16 cellular contexts compared by ENCODE assay signal in genomic region chr18:31487251-31488015, GRCh38. TPM values are rescaled to one million over a fixed set of nuclear protein-coding genes. Genes with fewer than 3 reads are reported as not detected.
A peak's percentile ranks its signal among the peaks of the same experiment; 100 is the strongest.
DNase-seq lines count a peak whose midpoint lies in the region; ATAC-seq, FAIRE-seq and TF ChIP-seq lines count a peak whose summit lies in the region.
"Had no signal": no experiment of that assay in that cellular context is flagged by ENCODE, and none has a peak within 500 bp of the region (broad histone marks: within the 10 kb centered on the region; RNA-seq: fewer than 3 reads in every experiment).

No MANE protein-coding gene starts in this region.

- H3K36me3 ChIP-seq in bronchial epithelial cell (ENCODE audit: control insufficient read depth, insufficient read depth, low read length) (no peaks in the 10 kb centered on the region), left lung (no peaks in the 10 kb centered on the region), left ventricle myocardium inferior (no peaks in the 10 kb centered on the region)
- H3K36me3 ChIP-seq: SJCRH30, upper lobe of right lung had no signal

- H3K9me3 ChIP-seq in left lung: no peaks in the 10 kb centered on the region
- H3K9me3 ChIP-seq in left ventricle myocardium inferior (replicated peaks): no peaks in the 10 kb centered on the region
- H3K9me3 ChIP-seq: SJCRH30, upper lobe of right lung had no signal

- DNase-seq in A172 (ENCODE audit: low spot score) (peak; percentile 92), HS-5 (ENCODE audit: low read depth) (peak; percentile 80), bronchial epithelial cell (ENCODE audit: low read depth) (peak; percentile 99), left lung (peak in 1 of 2 donors; percentile 9), NCI-H82 treated with DMSO at 0.1 percent for 48 hours (lab: John Stamatoyannopoulos, UW; ENCODE audit: unreplicated experiment) (no peak), left ventricle myocardium inferior (no peak), Right ventricle myocardium superior (no peak)
- DNase-seq: activated T-cell treated with anti-CD3 and anti-CD28 coated beads, Interleukin-2, amount 50 U/mL, for 1 hour; DMS79; MV-4-11; naive B cell; NCI-H510A; SJCRH30; upper lobe of right lung had no signal

- H3K4me3 ChIP-seq in bronchial epithelial cell (ENCODE audit: low read depth, low read length) (no peak overlapping the region), left lung (no peak overlapping the region), left ventricle myocardium inferior (no peak overlapping the region)
- H3K4me3 ChIP-seq: SJCRH30, upper lobe of right lung had no signal

- intact Hi-C loops in left lung (cut with DNase I) (no loop called here), left ventricle myocardium inferior (cut with micrococcal nuclease) (no loop called here), Right ventricle myocardium superior (cut with DNase I) (no loop called here)

- H3K4me1 ChIP-seq in left lung (no peaks in the 10 kb centered on the region), left ventricle myocardium inferior (no peaks in the 10 kb centered on the region)
- H3K4me1 ChIP-seq: SJCRH30, upper lobe of right lung had no signal

- peak; percentile 97 for FAIRE-seq in bronchial epithelial cell (lab: Jason Lieb, UNC)

- H3K27me3 ChIP-seq in bronchial epithelial cell (ENCODE audit: control insufficient read depth, insufficient read depth, low read length) (no peaks in the 10 kb centered on the region), left lung (no peaks in the 10 kb centered on the region), left ventricle myocardium inferior (ENCODE audit: low read depth) (peaks cover 18% of the 10 kb centered on the region)
- H3K27me3 ChIP-seq: SJCRH30, upper lobe of right lung had no signal

- H3K27ac ChIP-seq in left lung (no peak overlapping the region), left ventricle myocardium inferior (replicated peaks) (no peak overlapping the region)
- H3K27ac ChIP-seq: SJCRH30, upper lobe of right lung had no signal

- peak; percentile 41 for ATAC-seq in left lung
- ATAC-seq in GM21528 (IDR thresholded peaks at IDR 0.05; ENCODE audit: low FRiP score, unreplicated experiment): no peak
- no peak for ATAC-seq in Right ventricle myocardium superior (ENCODE audit: poor library complexity)
- ATAC-seq: upper lobe of right lung, WTC11 had no signal

- no peak for TF ChIP-seq CTCF in bronchial epithelial cell (IDR thresholded peaks at IDR 0.05; ENCODE audit: insufficient read depth, low read length, severe bottlenecking)
- TF ChIP-seq CTCF in left lung (IDR thresholded peaks at IDR 0.05): no peak
- TF ChIP-seq CTCF in left ventricle myocardium inferior (IDR thresholded peaks at IDR 0.05; ENCODE audit: borderline replicate concordance): no peak

RNA-seq across cellular contexts. Expression of gene DSG2, which starts 10.5 kb away (rescaled TPM):
- 51.7 and 55.3 TPM in 2 replicates for total RNA-seq in A172 (2014; rRNA removed; shearing (Covaris generic))
- total RNA-seq in bronchial epithelial cell (91.5 and 110 TPM in 2 replicates), left lung (10 to 100 TPM; 39.4 to 66.0 TPM), left ventricle myocardium inferior (42.6 TPM), Right ventricle myocardium superior (37.1 TPM)

RNA-seq across cellular contexts. Expression of gene DSG3, which starts 39.9 kb away (rescaled TPM):
- 0.07 TPM in 1 of 2 replicates, not detected in the other for total RNA-seq in A172 (2014; rRNA removed; shearing (Covaris generic))
- total RNA-seq in bronchial epithelial cell (271 and 688 TPM in 2 replicates), left lung (not detected), left ventricle myocardium inferior (not detected), Right ventricle myocardium superior (not detected)
- total RNA-seq: SJCRH30 had no signal

Comparison
In these comparisons a context has a peak if more than half of its experiments do, and no peak if none do; other contexts are left out.
1. DNase-seq: peak in A172 (single experiment), HS-5 (single experiment) and bronchial epithelial cell (single experiment); none in NCI-H82 treated with DMSO at 0.1 percent for 48 hours (single experiment), left ventricle myocardium inferior (single experiment) and Right ventricle myocardium superior (single experiment).
2. RNA of gene DSG3, which starts 39.9 kb away (total RNA-seq): 271 to 688 TPM in bronchial epithelial cell; 0.07 TPM in A172, not detected in left lung, not detected in left ventricle myocardium inferior (single experiment) and not detected in Right ventricle myocardium superior (single experiment); every median in the first group is over 100 times any median in the second.